ENCODE assay signal across 8 cellular contexts in the genomic region with DNA sequence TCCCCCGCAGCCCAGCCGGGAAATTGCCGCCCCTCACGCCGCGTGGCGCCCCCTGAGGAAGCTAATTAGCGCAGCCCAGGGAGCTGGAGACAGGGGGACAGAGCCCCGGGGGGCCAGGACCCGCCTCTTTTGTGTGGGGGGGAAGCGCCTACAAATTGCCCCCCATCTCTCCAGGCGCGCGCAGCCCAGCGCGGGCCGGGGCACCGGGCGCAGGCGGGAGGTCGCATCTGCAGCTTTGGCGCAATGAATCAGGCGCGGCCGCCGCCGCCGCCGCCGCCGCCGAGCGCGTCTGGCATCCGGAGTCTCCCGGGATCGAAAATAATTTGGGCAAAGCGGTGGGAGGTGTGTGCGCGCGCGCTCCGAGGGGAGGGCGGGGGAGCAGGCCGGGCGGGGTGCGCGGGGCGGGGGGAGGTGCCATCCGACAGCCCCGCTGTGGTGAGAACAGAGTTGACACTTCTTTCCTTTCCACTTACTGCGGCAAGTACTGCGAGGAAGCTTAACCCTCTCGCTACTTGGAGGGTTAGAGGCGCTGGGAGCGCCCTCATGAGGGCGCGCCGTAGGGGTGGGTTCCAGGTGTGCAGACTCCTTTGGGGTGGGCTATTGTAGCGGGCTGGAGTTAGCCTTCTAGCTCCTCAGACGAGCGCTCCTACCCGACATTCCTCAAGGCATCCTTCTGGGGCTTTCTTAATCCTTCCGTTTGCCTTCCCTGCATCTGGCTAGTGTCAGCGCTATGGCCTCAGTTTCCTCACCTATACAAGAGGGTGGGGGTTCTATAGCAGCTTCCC.
DNase-seq lines count a peak whose midpoint lies in the region; ATAC-seq and TF ChIP-seq lines count a peak whose summit lies in the region.

No MANE protein-coding gene starts in this region.

- intact Hi-C loops in right cardiac atrium (cut with DNase I) = loop anchor here in 1 of 4 donors (5.0 kb wide), 1 partner anchor 36 kb away; no protein-coding TSS in a partner anchor

- WGBS in HUES64 = under 1% methylated on average over 64 of the region's 65 CpGs
- WGBS in right cardiac atrium = 1% methylated on average over 65 of the region's 65 CpGs

- H3K4me3 ChIP-seq in HUES64 (ENCODE audit: low read length) (peak overlapping the region; percentile 51), SK-N-MC (peak overlapping the region; percentile 86), adipocyte (ENCODE audit: low read length) (peak overlapping the region; percentile 74), right cardiac atrium (ENCODE audit: low read length) (peak overlapping the region; percentile 46), retinal pigment epithelial cell (ENCODE audit: low read length) (peak overlapping the region; percentile 47)

- DNase-seq in GF-D8 (lab: John Stamatoyannopoulos, UW) = peak; percentile 53
- no peak for DNase-seq in SK-N-MC (ENCODE audit: low read depth, low spot score)
- DNase-seq in adipocyte (ENCODE audit: low read depth) = peak; percentile 81
- DNase-seq in right cardiac atrium = peak; percentile 64 to 86 (median 79)
- DNase-seq in retinal pigment epithelial cell (ENCODE audit: low read depth) = no peak

- H3K36me3 ChIP-seq in HUES64 (ENCODE audit: insufficient read depth, low read length) = no peaks in the 10 kb centered on the region
- H3K36me3 ChIP-seq in SK-N-MC (ENCODE audit: insufficient read depth, low read length) = no peaks in the 10 kb centered on the region
- no peaks in the 10 kb centered on the region for H3K36me3 ChIP-seq in adipocyte (ENCODE audit: control insufficient read depth, insufficient read depth, low read length, severe bottlenecking)

- H3K4me1 ChIP-seq in HUES64 (ENCODE audit: insufficient read depth, low read length) = peaks cover 27% of the 10 kb centered on the region
- peaks cover 21% of the 10 kb centered on the region for H3K4me1 ChIP-seq in adipocyte (ENCODE audit: control insufficient read depth, insufficient read depth, low read length)
- peaks cover 11% of the 10 kb centered on the region for H3K4me1 ChIP-seq in right cardiac atrium (ENCODE audit: control insufficient read depth, insufficient read depth, low read length)

- H3K9me3 ChIP-seq in HUES64 (ENCODE audit: insufficient read depth, low read depth, low read length) (no peaks in the 10 kb centered on the region), SK-N-MC (ENCODE audit: low read depth, low read length) (no peaks in the 10 kb centered on the region), adipocyte (ENCODE audit: control insufficient read depth, low read length) (no peaks in the 10 kb centered on the region), right cardiac atrium (ENCODE audit: control insufficient read depth, low read length) (no peaks in the 10 kb centered on the region)

- peak; percentile 44 for TF ChIP-seq CTCF in retinal pigment epithelial cell (conservative IDR thresholded peaks at IDR 0.05; ENCODE audit: low read depth, low read length)

- H3K27me3 ChIP-seq in HUES64 (ENCODE audit: insufficient read depth, low read length) (peaks cover 6% of the 10 kb centered on the region), adipocyte (replicated peaks; ENCODE audit: control insufficient read depth, insufficient read depth, low read length) (no peaks in the 10 kb centered on the region), right cardiac atrium (ENCODE audit: control insufficient read depth, insufficient read depth) (no peaks in the 10 kb centered on the region)

- H3K9ac ChIP-seq in HUES64 (ENCODE audit: low read depth, low read length) (peak overlapping the region; percentile 80), SK-N-MC (ENCODE audit: insufficient read length) (peak overlapping the region; percentile 15), adipocyte (ENCODE audit: low read length) (peak overlapping the region; percentile 39)

- ATAC-seq in right cardiac atrium = peak; percentile 33 to 50
- ATAC-seq in HG03039 (IDR thresholded peaks at IDR 0.05; ENCODE audit: unreplicated experiment) = no peak
- ATAC-seq in GM21619 (IDR thresholded peaks at IDR 0.05; ENCODE audit: unreplicated experiment) = no peak

- H3K27ac ChIP-seq in HUES64 (ENCODE audit: low read depth, low read length) (peak overlapping the region; percentile 95), SK-N-MC (peak overlapping the region; percentile 57; the same call in 1 of the 2 replicates), right cardiac atrium (ENCODE audit: low read length) (peak overlapping the region; percentile 29)

Comparison
In these comparisons a context has a peak if more than half of its experiments do, and no peak if none do; other contexts are left out.
1. DNase-seq: peak in GF-D8 (single experiment), adipocyte (single experiment) and right cardiac atrium (3 of 3); none in SK-N-MC (single experiment) and retinal pigment epithelial cell (single experiment).
2. H3K27ac ChIP-seq: peak in every context shown above with its lines; median percentile 95 in HUES64; 57 in SK-N-MC; 29 in right cardiac atrium.
3. H3K9ac ChIP-seq: peak in every context shown above with its lines; median percentile 80 in HUES64; 39 in adipocyte; 15 in SK-N-MC.
4. ATAC-seq: peak in right cardiac atrium (2 of 2); none in HG03039 (single experiment) and GM21619 (single experiment).
5. Peak in every context shown above with its lines, with median percentiles within 50 percentile points of each other: H3K4me3 ChIP-seq.